Comparison of ENCODE assay signal across 12 cellular contexts in the genomic region with DNA sequence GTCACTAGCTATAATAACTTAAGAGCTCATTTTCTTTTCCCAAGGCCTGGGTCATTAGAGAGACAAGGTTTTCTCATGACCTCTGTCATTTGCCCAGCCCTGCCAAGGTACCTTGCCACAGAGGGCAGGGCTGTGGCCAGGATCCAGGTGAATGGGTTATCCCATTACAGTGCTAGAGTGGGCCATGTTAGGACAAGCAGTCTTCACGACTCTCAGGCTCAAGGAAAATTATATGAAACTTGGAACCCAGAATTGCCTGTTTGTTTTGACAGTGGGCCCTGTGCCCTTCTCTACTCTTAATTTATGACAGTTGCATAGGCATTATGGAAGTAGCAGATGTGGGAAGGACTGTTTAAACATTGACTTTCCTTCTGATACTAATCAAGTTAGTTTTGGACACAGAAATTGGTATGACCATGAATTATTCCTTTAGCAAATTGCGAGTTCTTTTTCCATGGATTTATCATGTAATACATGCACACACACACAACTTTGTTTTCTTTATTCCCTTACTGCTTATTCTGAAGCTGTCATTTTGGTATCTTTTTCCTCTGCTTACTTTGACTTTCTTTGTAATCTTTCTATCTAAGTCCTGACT. TPM values are rescaled to one million over a fixed set of nuclear protein-coding genes. Genes with fewer than 3 reads are reported as not detected.
A peak's percentile ranks its signal among the peaks of the same experiment; 100 is the strongest.
DNase-seq lines count a peak whose midpoint lies in the region; ATAC-seq and TF ChIP-seq lines count a peak whose summit lies in the region.
"Had no signal": no experiment of that assay in that cellular context is flagged by ENCODE, and none has a peak within 500 bp of the region (broad histone marks: within the 10 kb centered on the region; RNA-seq: fewer than 3 reads in every experiment).

No MANE protein-coding gene starts in this region.

- TF ChIP-seq RAD21 in IMR-90 (IDR thresholded peaks at IDR 0.05; ENCODE audit: low read length): no peak

- peak overlapping the region; percentile 99 for H2BK120ac ChIP-seq in IMR-90 (ENCODE audit: low read depth, low read length)

- intact Hi-C loops in IMR-90 (cut with micrococcal nuclease) (no loop called here), ascending aorta (cut with DNase I) (no loop called here), mucosa of descending colon (cut with DNase I, micrococcal nuclease) (no loop called here), testis (cut with DNase I; ENCODE audit: low total_unique reads) (no loop called here)

- H3K79me1 ChIP-seq in IMR-90 (ENCODE audit: low read depth in 1 of 2, low read length in 2 of 2): peaks cover 12 to 63% of the 10 kb centered on the region in 2 experiments

- peak overlapping the region; percentile 85 to 92 for H4K8ac ChIP-seq in IMR-90 (ENCODE audit: low read depth in 2 of 2, low read length in 2 of 2)

- in situ Hi-C loops in IMR-90 (cut with MboI; ENCODE audit: low sequenced_read_pairs) (no loop called here), KBM-7 (cut with MboI; ENCODE audit: low pct_unique_long_range_greater_than_20kb, low sequenced_read_pairs) (no loop called here)

- H3K4me1 ChIP-seq in IMR-90 (ENCODE audit: control insufficient read depth, insufficient read depth, low read length): peaks cover 23% of the 10 kb centered on the region
- peaks cover 0 to 5% of the 10 kb centered on the region in 2 donors for H3K4me1 ChIP-seq in ascending aorta
- peaks cover 8% of the 10 kb centered on the region for H3K4me1 ChIP-seq in mucosa of descending colon (ENCODE audit: low read depth)
- H3K4me1 ChIP-seq in testis: no peaks in the 10 kb centered on the region

- WGBS in IMR-90 (ENCODE audit: extremely low coverage in 2 of 2, insufficient read length in 1 of 2), 2 experiments: 83% methylated on average over 1 of the region's 2 CpGs; no CpG with 5 or more reads in 1 of the 2 experiments
- WGBS in testis, 2 donors: 77 to 83% methylated on average over 2 of the region's 2 CpGs

- peak overlapping the region; percentile 97 for H2AK5ac ChIP-seq in IMR-90 (ENCODE audit: low read depth, low read length)

- peak overlapping the region; percentile 96 for H3K4ac ChIP-seq in IMR-90 (ENCODE audit: low read depth, low read length)

- H3K27me3 ChIP-seq in IMR-90 (ENCODE audit: control insufficient read depth, insufficient read depth, low read length) (no peaks in the 10 kb centered on the region), ascending aorta (no peaks in the 10 kb centered on the region), testis (no peaks in the 10 kb centered on the region)

- no peak for TF ChIP-seq POLR2A in IMR-90 (IDR thresholded peaks at IDR 0.05; ENCODE audit: low read depth, low read length)
- TF ChIP-seq POLR2A in testis (IDR thresholded peaks at IDR 0.05): no peak

- peak overlapping the region; percentile 92 for H4K5ac ChIP-seq in IMR-90 (ENCODE audit: low read depth, low read length)

- ATAC-seq in IMR-90 (ENCODE audit: low read depth) (no peak), mucosa of descending colon (peak; percentile 63)
- ATAC-seq: stimulated activated naive B cell treated with anti-CD40 and anti-IgM and Interleukin-4, amounts not matched to agents 10 μg/mL and 1 μg/mL and 100 μg/mL, for 72 hours; WTC11 had no signal

- peaks cover 10% of the 10 kb centered on the region for H3K9me1 ChIP-seq in IMR-90 (ENCODE audit: insufficient read depth, low read length)

- H4K20me1 ChIP-seq in IMR-90 (ENCODE audit: insufficient read depth, low read length): no peaks in the 10 kb centered on the region

- H3K9ac ChIP-seq in IMR-90 (ENCODE audit: low read depth, low read length): no peak overlapping the region; the same call in 1 of the 2 replicates

- H3K56ac ChIP-seq in IMR-90 (ENCODE audit: extremely low read depth, insufficient read depth, low read length): peak overlapping the region; percentile 98

- peak overlapping the region; percentile 80 for H3K27ac ChIP-seq in C4-2B
- H3K27ac ChIP-seq in IMR-90 (ENCODE audit: insufficient read depth, low read length): peak overlapping the region; percentile 98
- H3K27ac ChIP-seq in ascending aorta: peak overlapping the region; percentile 32 to 47
- no peak overlapping the region for H3K27ac ChIP-seq in testis

- H3K36me3 ChIP-seq in IMR-90 (ENCODE audit: control insufficient read depth, insufficient read depth, low read length): peaks cover 3% of the 10 kb centered on the region; the same call in 1 of the 2 replicates
- no peaks in the 10 kb centered on the region for H3K36me3 ChIP-seq in ascending aorta
- no peaks in the 10 kb centered on the region for H3K36me3 ChIP-seq in mucosa of descending colon (ENCODE audit: low read depth)
- H3K36me3 ChIP-seq in testis (ENCODE audit: low read depth, missing control alignments): no peaks in the 10 kb centered on the region

- H3K9me3 ChIP-seq in IMR-90 (ENCODE audit: control insufficient read depth, insufficient read depth, low read length) (no peaks in the 10 kb centered on the region), ascending aorta (no peaks in the 10 kb centered on the region), mucosa of descending colon (no peaks in the 10 kb centered on the region), testis (no peaks in the 10 kb centered on the region)

- peak overlapping the region; percentile 98 for H2BK20ac ChIP-seq in IMR-90 (ENCODE audit: low read depth, low read length)

- H4K91ac ChIP-seq in IMR-90 (ENCODE audit: insufficient read depth, low read depth, low read length): peak overlapping the region; percentile 95

- DNase-seq in IMR-90 (peak; percentile 14), ascending aorta (ENCODE audit: low spot score in 2 of 2) (no peak), mucosa of descending colon (peak in 2 of 3 donors; percentile 6 to 28), KBM-7 (no peak), mucosa of gallbladder (ENCODE audit: low spot score) (no peak), NCI-H2196 (lab: John Stamatoyannopoulos, UW; ENCODE audit: unreplicated experiment) (no peak), testis (no peak)
- DNase-seq: DMS 273 treated with DMSO at 0.1 percent for 48 hours; nephron progenitor cell; stimulated activated naive B cell treated with anti-CD40 and anti-IgM and Interleukin-4, amounts not matched to agents 10 μg/mL and 1 μg/mL and 100 μg/mL, for 72 hours had no signal

- peak overlapping the region; percentile 96 for H3K18ac ChIP-seq in IMR-90 (ENCODE audit: low read depth, low read length)

- peak overlapping the region; percentile 98; the same call in 2 of the 3 replicates for H2BK15ac ChIP-seq in IMR-90 (ENCODE audit: low read depth, low read length)

- H2AK9ac ChIP-seq in IMR-90 (replicated peaks; ENCODE audit: low read depth, low read length, poor library complexity): peak overlapping the region; percentile 10

- H3K4me3 ChIP-seq in IMR-90 (ENCODE audit: insufficient read depth, low read depth, low read length): no peak overlapping the region
- H3K4me3 ChIP-seq in ascending aorta: no peak overlapping the region
- no peak overlapping the region for H3K4me3 ChIP-seq in mucosa of descending colon
- H3K4me3 ChIP-seq in testis: no peak overlapping the region

- no TSS peak for BruUV-seq in IMR-90 (replicated peaks; lab: Mats Ljungman, UMichigan)

- H2BK5ac ChIP-seq in IMR-90 (ENCODE audit: low read depth, low read length, poor library complexity, severe bottlenecking): peak overlapping the region; percentile 82

- peak overlapping the region; percentile 98 for H3K14ac ChIP-seq in IMR-90 (replicated peaks; ENCODE audit: low read depth, low read length)

- dilution Hi-C loops in IMR-90 (cut with HindIII; ENCODE audit: low sequenced_read_pairs, unreplicated experiment): no loop called here

- CTCF ChIA-PET in IMR-90 (lab: Yijun Ruan, JAX): interaction anchor here (1.6 kb wide), 1 partner anchor 82 kb away, joined by 4 read pairs; no protein-coding TSS in a partner anchor

- H3K23ac ChIP-seq in IMR-90 (ENCODE audit: low read depth, low read length): peak overlapping the region; percentile 74; the same call in 1 of the 2 replicates

- H3K4me2 ChIP-seq in IMR-90 (ENCODE audit: low read depth, low read length): peak overlapping the region; percentile 8; the same call in 1 of the 2 replicates

- no peak for TF ChIP-seq CTCF in C4-2B (conservative IDR thresholded peaks at IDR 0.05)
- no peak for TF ChIP-seq CTCF in IMR-90 (conservative IDR thresholded peaks at IDR 0.05; ENCODE audit: low read depth, low read length)
- TF ChIP-seq CTCF in ascending aorta (IDR thresholded peaks at IDR 0.05): no peak
- no peak for TF ChIP-seq CTCF in mucosa of descending colon (IDR thresholded peaks at IDR 0.05)
- TF ChIP-seq CTCF in testis (IDR thresholded peaks at IDR 0.05): no peak

- POLR2A ChIA-PET in IMR-90 (lab: Charles Lee; ENCODE audit: unreplicated experiment): interaction anchor here (1.3 kb wide), 1 partner anchor 42 kb away, joined by 3 read pairs; a partner anchor contains a TSS

- no peak overlapping the region for H2AFZ ChIP-seq in IMR-90 (replicated peaks; ENCODE audit: low read length, poor library complexity)

TF ChIP-seq in IMR-90, 13 proteins besides CTCF, POLR2A, EP300 and RAD21:
- TF ChIP-seq RCOR1 (IDR thresholded peaks at IDR 0.05; ENCODE audit: insufficient replicate concordance, low read length) (no peak), CHD1 (IDR thresholded peaks at IDR 0.05; ENCODE audit: low read depth, low read length) (no peak), NFE2L2 (IDR thresholded peaks at IDR 0.05; ENCODE audit: low read depth, low read length) (no peak), BHLHE40 (IDR thresholded peaks at IDR 0.05; ENCODE audit: low read depth, low read length) (no peak), SMC3 (IDR thresholded peaks at IDR 0.05; ENCODE audit: low read depth, low read length) (no peak), RFX5 (IDR thresholded peaks at IDR 0.05; ENCODE audit: low read depth, low read length) (no peak)
TF ChIP-seq in IMR-90: peak in this region for 0.

RNA-seq across cellular contexts. Expression of a gene that starts 41.8 kb away (rescaled TPM):
- total RNA-seq in IMR-90 (2012; rRNA removed) (83.6 and 93.4 TPM in 2 replicates), ascending aorta (3.2 TPM), mucosa of descending colon (10 to 100 TPM in 2 of 3 donors, 1 to 10 TPM in 1; 8.0 to 20.3 (median 17.6) TPM), mucosa of gallbladder (13.0 TPM), testis (1 to 10 TPM; 1.0 to 1.7 TPM)
- polyA plus RNA-seq in IMR-90 (2012; rRNA removed) (20.4 and 23.3 TPM in 2 replicates), testis (ENCODE audit: insufficient read depth, low read depth, low replicate concordance) (0.90 TPM)
- 3.8 and 6.3 TPM in 2 replicates for polyA plus RNA-seq in IMR-90 (2012; cell fraction: cytosol; rRNA removed)
- polyA plus RNA-seq in IMR-90 (2012; cell fraction: nucleus; rRNA removed; ENCODE audit: low replicate concordance): 2.9 and 17.7 TPM in 2 replicates

Comparison
In these comparisons a context has a peak if more than half of its experiments do, and no peak if none do; other contexts are left out.
1. H3K27ac ChIP-seq: peak in C4-2B (single experiment), IMR-90 (single experiment) and ascending aorta (2 of 2); none in testis (0 of 2).
2. DNase-seq: peak in IMR-90 (single experiment) and mucosa of descending colon (2 of 3); none in ascending aorta (0 of 2), KBM-7 (single experiment), mucosa of gallbladder (single experiment), NCI-H2196 (single experiment) and testis (single experiment).